ENCODE assay signal across 13 cellular contexts in the genomic region with DNA sequence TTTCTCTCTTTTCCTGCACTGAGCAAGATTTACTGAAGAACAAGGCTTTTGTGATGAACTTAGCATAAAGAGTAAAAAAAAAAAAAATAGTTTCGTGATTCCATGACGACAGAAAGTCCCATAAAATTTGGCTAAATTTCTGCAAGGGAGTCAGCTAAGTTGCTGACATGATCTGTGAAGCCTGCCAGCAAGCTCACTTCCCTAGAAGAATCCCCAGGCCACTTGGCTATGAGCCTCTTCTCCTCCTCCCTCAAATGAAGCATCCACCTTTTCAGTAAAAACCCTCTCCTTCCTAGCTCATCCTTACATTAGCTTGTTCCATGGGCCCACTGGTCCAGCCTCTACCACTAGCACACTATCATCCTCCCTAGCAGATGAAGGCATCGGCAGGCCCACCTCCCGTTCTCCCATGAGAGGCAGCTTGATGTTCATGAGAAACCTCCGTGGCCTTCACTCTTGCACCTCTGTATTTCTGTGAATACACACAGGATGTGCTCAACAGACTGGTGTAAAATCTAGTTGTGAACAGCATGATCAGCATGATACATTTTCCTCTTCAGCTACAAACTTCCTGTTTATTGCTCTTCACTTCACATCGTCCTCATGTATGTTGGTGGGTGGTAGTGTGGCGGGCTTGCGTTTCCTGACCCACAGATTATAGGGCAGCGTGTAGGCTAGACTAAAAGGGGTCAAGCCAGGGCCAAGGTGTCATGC. TPM values are rescaled to one million over a fixed set of nuclear protein-coding genes. Genes with fewer than 3 reads are reported as not detected.
A peak's percentile ranks its signal among the peaks of the same experiment; 100 is the strongest.
DNase-seq lines count a peak whose midpoint lies in the region; ATAC-seq, FAIRE-seq and TF ChIP-seq lines count a peak whose summit lies in the region.
"Had no signal": no experiment of that assay in that cellular context is flagged by ENCODE, and none has a peak within 500 bp of the region (broad histone marks: within the 10 kb centered on the region; RNA-seq: fewer than 3 reads in every experiment).

No MANE protein-coding gene starts in this region.

- no peak overlapping the region for H3K4me3 ChIP-seq in esophagus squamous epithelium
- H3K4me3 ChIP-seq in spleen, result peak overlapping the region in 1 of 8 donors; percentile 18
- H3K4me3 ChIP-seq in ascending aorta, result no peak overlapping the region
- no peak overlapping the region for H3K4me3 ChIP-seq in smooth muscle cell

- no peaks in the 10 kb centered on the region for H3K79me2 ChIP-seq in smooth muscle cell (ENCODE audit: low read depth)

- CTCF ChIA-PET in activated CD8-positive, alpha-beta memory T cell treated with anti-CD3 and anti-CD28 coated beads, Interleukin-2, amount 10 ng/mL, durations not matched to agents 7 days and 5 days (lab: Charles Lee), result interaction anchor here (0.5 to 4.0 kb wide), 9 partner anchors 15 to 46 kb away, joined by 3 to 34 read pairs (median 4); a partner anchor contains a TSS

- H4K20me1 ChIP-seq in smooth muscle cell (ENCODE audit: low read depth), result no peaks in the 10 kb centered on the region

- H3K36me3 Mint-ChIP-seq in activated CD8-positive, alpha-beta memory T cell treated with anti-CD3 and anti-CD28 coated beads, Interleukin-2, amount 10 ng/mL, durations not matched to agents 7 days and 5 days, result peaks cover 45% of the 10 kb centered on the region

- no peaks in the 10 kb centered on the region for H3F3A ChIP-seq in smooth muscle cell (ENCODE audit: low read depth)

- peak; percentile 23 for FAIRE-seq in GM12891 (lab: Jason Lieb, UNC)

- no peak for TF ChIP-seq POLR2A in GM12891 (IDR thresholded peaks at IDR 0.05; ENCODE audit: low read depth, low read length)
- TF ChIP-seq POLR2A in esophagus squamous epithelium (IDR thresholded peaks at IDR 0.05), result peak in 1 of 4 donors; percentile 49
- no peak for TF ChIP-seq POLR2A in spleen (IDR thresholded peaks at IDR 0.05)

- peaks cover 82% of the 10 kb centered on the region for H3K4me1 Mint-ChIP-seq in activated CD8-positive, alpha-beta memory T cell treated with anti-CD3 and anti-CD28 coated beads, Interleukin-2, amount 10 ng/mL, durations not matched to agents 7 days and 5 days

- no peaks in the 10 kb centered on the region for H3K27me3 ChIP-seq in esophagus squamous epithelium
- H3K27me3 ChIP-seq in spleen (replicated peaks in 1 of 7), result no peaks in the 10 kb centered on the region
- H3K27me3 ChIP-seq in ascending aorta, result no peaks in the 10 kb centered on the region
- H3K27me3 ChIP-seq in smooth muscle cell (ENCODE audit: low read depth), result no peaks in the 10 kb centered on the region

- H3K9me3 Mint-ChIP-seq in activated CD8-positive, alpha-beta memory T cell treated with anti-CD3 and anti-CD28 coated beads, Interleukin-2, amount 10 ng/mL, durations not matched to agents 7 days and 5 days (ENCODE audit: low read depth), result no peaks in the 10 kb centered on the region

- TF ChIP-seq CTCF in esophagus squamous epithelium (IDR thresholded peaks at IDR 0.05) (no peak), spleen (IDR thresholded peaks at IDR 0.05 in 8 of 11, conservative IDR thresholded peaks at IDR 0.05 in 3 of 11) (peak in 2 of 11 experiments; percentile 13 to 22), ascending aorta (IDR thresholded peaks at IDR 0.05) (no peak), smooth muscle cell (IDR thresholded peaks at IDR 0.05; ENCODE audit: borderline replicate concordance, insufficient read depth, poor library complexity, severe bottlenecking) (no peak)

- H3K27ac Mint-ChIP-seq in activated CD8-positive, alpha-beta memory T cell treated with anti-CD3 and anti-CD28 coated beads, Interleukin-2, amount 10 ng/mL, durations not matched to agents 7 days and 5 days, result peak overlapping the region; percentile 99

- intact Hi-C loops in esophagus squamous epithelium (cut with DNase I) (no loop called here), spleen (cut with DNase I; ENCODE audit: low total_unique reads) (no loop called here), ascending aorta (cut with DNase I) (no loop called here)

- no peak overlapping the region for H3K9ac ChIP-seq in smooth muscle cell (ENCODE audit: low read depth)

- H3K9me3 ChIP-seq in esophagus squamous epithelium, result no peaks in the 10 kb centered on the region
- H3K9me3 ChIP-seq in spleen, result no peaks in the 10 kb centered on the region
- no peaks in the 10 kb centered on the region for H3K9me3 ChIP-seq in ascending aorta
- H3K9me3 ChIP-seq in smooth muscle cell (replicated peaks; ENCODE audit: low read depth), result no peaks in the 10 kb centered on the region

- no peaks in the 10 kb centered on the region for H3K27me3 Mint-ChIP-seq in activated CD8-positive, alpha-beta memory T cell treated with anti-CD3 and anti-CD28 coated beads, Interleukin-2, amount 10 ng/mL, durations not matched to agents 7 days and 5 days

- peaks cover 0 to 10% (median 0%) of the 10 kb centered on the region in 3 donors for H3K36me3 ChIP-seq in esophagus squamous epithelium
- peaks cover 0 to 39% (median 21%) of the 10 kb centered on the region in 6 donors for H3K36me3 ChIP-seq in spleen
- no peaks in the 10 kb centered on the region for H3K36me3 ChIP-seq in ascending aorta
- no peaks in the 10 kb centered on the region for H3K36me3 ChIP-seq in smooth muscle cell (ENCODE audit: low read depth)

- peak; percentile 87 for ATAC-seq in activated CD8-positive, alpha-beta memory T cell treated with anti-CD3 and anti-CD28 coated beads, Interleukin-2, amount 10 ng/mL, durations not matched to agents 7 days and 5 days
- no peak for ATAC-seq in HG02678 (IDR thresholded peaks at IDR 0.05; ENCODE audit: unreplicated experiment)
- no peak for ATAC-seq in GM18873 (IDR thresholded peaks at IDR 0.05; ENCODE audit: low FRiP score, unreplicated experiment)

- peaks cover 0 to 49% (median 5%) of the 10 kb centered on the region in 3 donors for H3K4me1 ChIP-seq in esophagus squamous epithelium
- H3K4me1 ChIP-seq in spleen, result peaks cover 27 to 98% (median 69%) of the 10 kb centered on the region in 6 donors
- H3K4me1 ChIP-seq in ascending aorta, result no peaks in the 10 kb centered on the region
- no peaks in the 10 kb centered on the region for H3K4me1 ChIP-seq in smooth muscle cell (ENCODE audit: low read depth)

- DNase-seq in GM12891 (ENCODE audit: insufficient read length, low spot score), result no peak
- peak; percentile 82 for DNase-seq in activated CD8-positive, alpha-beta memory T cell treated with anti-CD3 and anti-CD28 coated beads, Interleukin-2, amount 10 ng/mL, durations not matched to agents 7 days and 5 days
- no peak for DNase-seq in esophagus squamous epithelium (lab: John Stamatoyannopoulos, UW)
- peak; percentile 79 for DNase-seq in spleen
- no peak for DNase-seq in ascending aorta (ENCODE audit: low spot score in 2 of 2)
- DNase-seq in smooth muscle cell (lab: John Stamatoyannopoulos, UW; ENCODE audit: unreplicated experiment), result no peak
- DNase-seq: Kasumi-1, kidney glomerular epithelial cell, NCI-H226, retina had no signal

- 67 to 71% methylated on average over 9 of the region's 9 CpGs for WGBS in esophagus squamous epithelium, 2 donors
- 35 to 42% (median 37%) methylated on average over 9 of the region's 9 CpGs for WGBS in spleen, 5 donors
- WGBS in smooth muscle cell (ENCODE audit: low lambda C conversion rate), result 91% methylated on average over 9 of the region's 9 CpGs

- H2AFZ ChIP-seq in smooth muscle cell (ENCODE audit: low read depth), result no peak overlapping the region

- no peak overlapping the region for H3K4me2 ChIP-seq in smooth muscle cell

- peak overlapping the region; percentile 67 for H3K4me3 Mint-ChIP-seq in activated CD8-positive, alpha-beta memory T cell treated with anti-CD3 and anti-CD28 coated beads, Interleukin-2, amount 10 ng/mL, durations not matched to agents 7 days and 5 days

- H3K27ac ChIP-seq in esophagus squamous epithelium, result peak overlapping the region; percentile 11 to 80 (median 50)
- H3K27ac ChIP-seq in spleen, result peak overlapping the region; percentile 69 to 90 (median 82)
- H3K27ac ChIP-seq in ascending aorta, result peak overlapping the region in 1 of 2 donors; percentile 18
- H3K27ac ChIP-seq in smooth muscle cell (ENCODE audit: low read depth), result no peak overlapping the region

TF ChIP-seq in GM12891, 5 proteins besides CTCF, POLR2A, EP300 and RAD21:
- TF ChIP-seq PAX5 (IDR thresholded peaks at IDR 0.05; ENCODE audit: insufficient read depth, low read length, severe bottlenecking) (no peak), POLR2AphosphoS5 (IDR thresholded peaks at IDR 0.05; ENCODE audit: low read depth, low read length) (no peak), POU2F2 (IDR thresholded peaks at IDR 0.05; ENCODE audit: low read depth, low read length) (no peak), SPI1 (IDR thresholded peaks at IDR 0.05; ENCODE audit: low read depth, low read length) (no peak), TAF1 (IDR thresholded peaks at IDR 0.05; ENCODE audit: low read depth, low read length) (no peak)

RNA-seq across cellular contexts. Expression of a gene that starts 30.9 kb away (rescaled TPM):
- polyA plus RNA-seq in GM12891 (2012; ENCODE audit: low read depth, missing spikeins), result 4.8 TPM
- 10 to 100 TPM in 1 of 2 experiments, 1 to 10 TPM in 1; 9.9 to 13.1 TPM for total RNA-seq in activated CD8-positive, alpha-beta memory T cell treated with anti-CD3 and anti-CD28 coated beads, Interleukin-2, amount 10 ng/mL, durations not matched to agents 7 days and 5 days
- total RNA-seq in esophagus squamous epithelium (10 to 100 TPM in 1 of 4 donors, 1 to 10 TPM in 1, under 1 TPM in 2; 0.38 to 12.2 (median 2.4) TPM), spleen (10 to 100 TPM; 47.6 to 96.0 (median 65.3) TPM), ascending aorta (28.3 TPM), smooth muscle cell (not detected in 2 replicates)
- polyA plus RNA-seq in spleen (10 to 100 TPM; 10.9 to 27.3 (median 14.7) TPM), smooth muscle cell (not detected in 2 replicates)
- total RNA-seq: epithelial cell of proximal tubule had no signal

RNA-seq across cellular contexts. Expression of a gene that starts 33.3 kb away (rescaled TPM):
- 6.6 TPM for polyA plus RNA-seq in GM12891 (2012; ENCODE audit: low read depth, missing spikeins)
- 10 to 100 TPM; 49.9 to 89.7 TPM for total RNA-seq in activated CD8-positive, alpha-beta memory T cell treated with anti-CD3 and anti-CD28 coated beads, Interleukin-2, amount 10 ng/mL, durations not matched to agents 7 days and 5 days
- total RNA-seq in esophagus squamous epithelium (10 to 100 TPM in 1 of 4 donors, 1 to 10 TPM in 2, under 1 TPM in 1; 0.64 to 18.1 (median 3.3) TPM), spleen (100 to 1,000 TPM in 5 of 7 donors, 10 to 100 TPM in 2; 71.2 to 137 (median 102) TPM), ascending aorta (9.4 TPM), smooth muscle cell (not detected in 2 replicates)
- polyA plus RNA-seq in spleen (100 to 1,000 TPM in 1 of 3 donors, 10 to 100 TPM in 2; 48.7 to 103 (median 68.0) TPM), smooth muscle cell (not detected in 2 replicates)
- total RNA-seq: epithelial cell of proximal tubule had no signal

Comparison
In these comparisons a context has a peak if more than half of its experiments do, and no peak if none do; other contexts are left out.
1. DNase-seq: peak in activated CD8-positive, alpha-beta memory T cell treated with anti-CD3 and anti-CD28 coated beads, Interleukin-2, amount 10 ng/mL, durations not matched to agents 7 days and 5 days (single experiment) and spleen (single experiment); none in GM12891 (single experiment), esophagus squamous epithelium (single experiment), ascending aorta (0 of 2) and smooth muscle cell (single experiment).